In the genomic region with DNA sequence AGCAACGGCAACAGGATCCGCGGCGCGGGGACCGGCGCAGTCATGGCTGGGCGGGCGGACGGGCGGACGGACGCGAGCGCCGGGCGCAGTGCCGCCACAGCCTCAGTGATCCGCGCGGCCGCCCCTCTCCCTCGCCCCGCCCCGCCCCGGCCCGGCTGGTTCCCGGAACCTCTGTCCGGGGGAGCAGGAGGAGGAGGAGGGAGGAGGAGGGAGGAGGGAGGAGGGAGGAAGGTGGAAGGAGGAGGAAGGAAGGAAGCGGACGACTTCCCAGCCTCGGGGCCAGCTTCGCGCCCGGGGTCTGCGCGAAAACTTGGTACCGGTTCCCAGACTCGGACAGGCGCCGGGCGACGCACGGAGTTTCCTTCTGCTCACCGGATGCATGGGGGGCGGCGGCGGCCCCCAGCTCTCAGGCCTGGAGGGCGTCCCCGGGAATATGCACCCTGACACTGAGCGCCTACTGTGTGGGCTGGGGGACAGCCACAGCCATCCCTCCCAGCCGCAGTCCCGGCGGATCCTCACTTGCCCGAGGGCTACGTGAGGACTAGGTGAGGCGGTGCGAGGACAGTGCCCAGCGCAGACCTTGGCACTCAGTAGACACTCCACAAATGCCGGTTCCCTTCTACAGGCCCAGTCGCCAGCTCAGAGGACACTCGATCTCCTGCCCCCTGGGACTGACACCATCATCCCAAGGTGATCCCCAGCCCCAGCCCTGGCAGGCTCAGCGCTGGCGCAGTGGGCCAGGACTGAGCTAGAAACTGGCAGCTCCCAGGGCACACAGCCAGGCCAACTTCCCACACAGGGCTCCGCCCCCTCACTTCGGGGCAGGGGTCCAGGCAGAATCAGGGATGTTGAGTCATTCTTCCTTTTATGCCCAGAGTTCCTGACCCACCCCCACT, we compare ENCODE assay signal across 8 cellular contexts. TPM values are rescaled to one million over a fixed set of nuclear protein-coding genes. Genes with fewer than 3 reads are reported as not detected.
A peak's percentile ranks its signal among the peaks of the same experiment; 100 is the strongest.
DNase-seq lines count a peak whose midpoint lies in the region; ATAC-seq and TF ChIP-seq lines count a peak whose summit lies in the region.

A gene with protein sequence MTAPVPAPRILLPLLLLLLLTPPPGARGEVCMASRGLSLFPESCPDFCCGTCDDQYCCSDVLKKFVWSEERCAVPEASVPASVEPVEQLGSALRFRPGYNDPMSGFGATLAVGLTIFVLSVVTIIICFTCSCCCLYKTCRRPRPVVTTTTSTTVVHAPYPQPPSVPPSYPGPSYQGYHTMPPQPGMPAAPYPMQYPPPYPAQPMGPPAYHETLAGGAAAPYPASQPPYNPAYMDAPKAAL (minus strand): TSS at position 124 of the 896 bp plus-strand sequence. CDS start 80 bp downstream, at position 44.

- DNase-seq in AG08396 (ENCODE audit: low spot score) = peak; percentile 87
- peak; percentile 23 to 69 for DNase-seq in SJSA1 (ENCODE audit: low read depth in 1 of 2, low spot score in 2 of 2)
- DNase-seq in activated naive CD4-positive, alpha-beta T cell treated with anti-CD3 and anti-CD28 coated beads, Interleukin-2, amount 50 U/mL, for 72 hours (ENCODE audit: low spot score in 2 of 2) = peak; percentile 63 to 64
- peak; percentile 22 for DNase-seq in glomerular endothelial cell (ENCODE audit: extremely low read depth, low read depth, low spot score)
- DNase-seq in occipital lobe (lab: John Stamatoyannopoulos, UW) = peak; percentile 52
- peak; percentile 65 to 72 for DNase-seq in tibial nerve (ENCODE audit: low spot score in 2 of 2)
- DNase-seq in NCI-H1694 treated with DMSO at 0.1 percent for 48 hours (lab: John Stamatoyannopoulos, UW) = no peak

- peak in 1 of 2 donors; percentile 33 for TF ChIP-seq EP300 in tibial nerve (IDR thresholded peaks at IDR 0.05)

- H3K4me3 ChIP-seq in SJSA1 = peak within 1 kb of the TSS; percentile 53
- H3K4me3 ChIP-seq in tibial nerve = peak within 1 kb of the TSS; percentile 53 to 75 (median 70)

- no peaks in the 10 kb centered on the region for H3K27me3 ChIP-seq in SJSA1 (replicated peaks)
- H3K27me3 ChIP-seq in tibial nerve = no peaks in the 10 kb centered on the region

- peak within 1 kb of the TSS; percentile 24; the same call in 1 of the 2 replicates for H3K27ac ChIP-seq in SJSA1
- H3K27ac ChIP-seq in tibial nerve = peak within 1 kb of the TSS; percentile 69 to 95 (median 95)

- WGBS in tibial nerve, 2 donors = 0 to 2% methylated on average over 52 to 59 of the region's 66 CpGs

- H3K9me3 Mint-ChIP-seq in activated naive CD4-positive, alpha-beta T cell treated with anti-CD3 and anti-CD28 coated beads, Interleukin-2, amount 50 U/mL, for 72 hours = no peaks in the 10 kb centered on the region

- peak; percentile 65 for ATAC-seq in GM21723 (IDR thresholded peaks at IDR 0.05; ENCODE audit: unreplicated experiment)
- ATAC-seq in activated naive CD4-positive, alpha-beta T cell treated with anti-CD3 and anti-CD28 coated beads, Interleukin-2, amount 50 U/mL, for 72 hours = peak; percentile 61 to 67

- peaks cover 22% of the 10 kb centered on the region for H3K4me1 ChIP-seq in SJSA1 (replicated peaks)
- peaks cover 0 to 37% (median 20%) of the 10 kb centered on the region in 4 donors for H3K4me1 ChIP-seq in tibial nerve

- peak in 1 of 2 donors; percentile 36 for TF ChIP-seq POLR2A in tibial nerve (IDR thresholded peaks at IDR 0.05)

- H3K9me3 ChIP-seq in SJSA1 (replicated peaks) = no peaks in the 10 kb centered on the region
- H3K9me3 ChIP-seq in tibial nerve = no peaks in the 10 kb centered on the region

- TF ChIP-seq CTCF in tibial nerve (IDR thresholded peaks at IDR 0.05) = no peak

- no peaks in the 10 kb centered on the region for H3K36me3 Mint-ChIP-seq in activated naive CD4-positive, alpha-beta T cell treated with anti-CD3 and anti-CD28 coated beads, Interleukin-2, amount 50 U/mL, for 72 hours

- peak within 1 kb of the TSS; percentile 76 to 94 for H3K27ac Mint-ChIP-seq in activated naive CD4-positive, alpha-beta T cell treated with anti-CD3 and anti-CD28 coated beads, Interleukin-2, amount 50 U/mL, for 72 hours

- H3K36me3 ChIP-seq in SJSA1 (no peaks in the 10 kb centered on the region), tibial nerve (peaks cover 0 to 20% (median 0%) of the 10 kb centered on the region in 3 donors)

RNA-seq across cellular contexts. Expression of the gene that starts here (rescaled TPM):
- 94.8 and 105 TPM in 2 replicates for total RNA-seq in SJSA1 (2014; rRNA removed; shearing (Covaris generic))
- total RNA-seq in activated naive CD4-positive, alpha-beta T cell treated with anti-CD3 and anti-CD28 coated beads, Interleukin-2, amount 50 U/mL, for 72 hours = 10 to 100 TPM; 64.0 to 75.3 TPM
- total RNA-seq in glomerular endothelial cell = 297 and 305 TPM in 2 replicates
- 72.5 TPM for total RNA-seq in occipital lobe
- 100 to 1,000 TPM in 2 of 4 donors, 10 to 100 TPM in 2; 78.4 to 145 (median 93.9) TPM for total RNA-seq in tibial nerve
